Comparison of ENCODE assay signal across 8 cellular contexts in genomic region chr13:23888658-23889597, GRCh38. TPM values are rescaled to one million over a fixed set of nuclear protein-coding genes. Genes with fewer than 3 reads are reported as not detected.
A peak's percentile ranks its signal among the peaks of the same experiment; 100 is the strongest.
DNase-seq lines count a peak whose midpoint lies in the region; ATAC-seq and TF ChIP-seq lines count a peak whose summit lies in the region.

Gene MIPEP, minus strand, starts transcription at chr13:23889400. Its CDS starts 80 bp downstream, at chr13:23889320.

- H3K27me3 ChIP-seq in CD4-positive, alpha-beta T cell (ENCODE audit: control insufficient read depth, insufficient read depth, low read length), result no peaks in the 10 kb centered on the region
- H3K27me3 ChIP-seq in duodenal mucosa (ENCODE audit: control insufficient read depth in 1 of 2, insufficient read depth in 2 of 2, low read length in 2 of 2), result no peaks in the 10 kb centered on the region

- H3K36me3 ChIP-seq in duodenal mucosa (ENCODE audit: control insufficient read depth in 1 of 2, insufficient read depth in 2 of 2, low read length in 2 of 2), result peaks cover 6 to 9% of the 10 kb centered on the region in 2 donors

- peak; percentile 68 to 89 (median 82) for DNase-seq in CD4-positive, alpha-beta T cell
- DNase-seq in NCI-H774 (lab: John Stamatoyannopoulos, UW) (peak; percentile 82), lower leg skin (ENCODE audit: low spot score in 2 of 2) (peak; percentile 91 to 98)
- DNase-seq in activated CD4-positive, alpha-beta memory T cell treated with anti-CD3 and anti-CD28 coated beads, Interleukin-2, amount 10 ng/mL, durations not matched to agents 7 days and 5 days, result peak; percentile 91
- DNase-seq in stimulated activated CD4-positive, alpha-beta T cell treated with anti-CD3 and anti-CD28 coated beads, Interleukin-4, amount 100 ng/mL, for 48 hours (ENCODE audit: low read depth in 2 of 2), result peak; percentile 83 to 90

- no peaks in the 10 kb centered on the region for H3K9me3 Mint-ChIP-seq in CD4-positive, alpha-beta T cell
- H3K9me3 Mint-ChIP-seq in activated CD4-positive, alpha-beta memory T cell treated with anti-CD3 and anti-CD28 coated beads, Interleukin-2, amount 10 ng/mL, durations not matched to agents 7 days and 5 days, result no peaks in the 10 kb centered on the region

- no peaks in the 10 kb centered on the region for H3K9me3 ChIP-seq in CD4-positive, alpha-beta T cell (ENCODE audit: control insufficient read depth, low read length)
- H3K9me3 ChIP-seq in duodenal mucosa (ENCODE audit: control insufficient read depth in 1 of 2, low read length in 2 of 2), result no peaks in the 10 kb centered on the region

- H3K4me3 Mint-ChIP-seq in CD4-positive, alpha-beta T cell, result peak within 1 kb of the TSS; percentile 94
- H3K4me3 Mint-ChIP-seq in activated CD4-positive, alpha-beta memory T cell treated with anti-CD3 and anti-CD28 coated beads, Interleukin-2, amount 10 ng/mL, durations not matched to agents 7 days and 5 days, result peak within 1 kb of the TSS; percentile 89

- H3K27me3 Mint-ChIP-seq in CD4-positive, alpha-beta T cell, result no peaks in the 10 kb centered on the region
- H3K27me3 Mint-ChIP-seq in activated CD4-positive, alpha-beta memory T cell treated with anti-CD3 and anti-CD28 coated beads, Interleukin-2, amount 10 ng/mL, durations not matched to agents 7 days and 5 days, result no peaks in the 10 kb centered on the region

- peaks cover 12% of the 10 kb centered on the region for H3K36me3 Mint-ChIP-seq in CD4-positive, alpha-beta T cell (ENCODE audit: low read depth)
- peaks cover under 1% of the 10 kb centered on the region for H3K36me3 Mint-ChIP-seq in activated CD4-positive, alpha-beta memory T cell treated with anti-CD3 and anti-CD28 coated beads, Interleukin-2, amount 10 ng/mL, durations not matched to agents 7 days and 5 days (ENCODE audit: low read depth)

- intact Hi-C loops in CD4-positive, alpha-beta T cell (cut with DNase I, micrococcal nuclease), result loop anchor here in 1 of 2 experiments (2.0 to 5.0 kb wide), 3 partner anchors 272 to 514 kb away; partner anchors contain the start of gene SPATA13
- intact Hi-C loops in lower leg skin (cut with DNase I; ENCODE audit: low total_unique reads), result no loop called here

- H3K9ac ChIP-seq in duodenal mucosa (ENCODE audit: low read depth in 1 of 2, low read length in 2 of 2), result peak within 1 kb of the TSS; percentile 82 to 85

- POLR2A ChIA-PET in CD4-positive, alpha-beta T cell (lab: Charles Lee), result interaction anchor here (0.6 kb wide), 1 partner anchor 316 kb away, joined by 3 read pairs; no protein-coding TSS in a partner anchor
- POLR2A ChIA-PET in activated CD4-positive, alpha-beta memory T cell treated with anti-CD3 and anti-CD28 coated beads, Interleukin-2, amount 10 ng/mL, durations not matched to agents 7 days and 5 days (lab: Charles Lee), result interaction anchor here (0.6 to 1.1 kb wide), 5 partner anchors 10 to 513 kb away, joined by 3 read pairs; partner anchors contain the start of gene SPATA13

- ATAC-seq in CD4-positive, alpha-beta T cell (ENCODE audit: poor library complexity), result peak; percentile 91
- peak; percentile 95 for ATAC-seq in GM19372 (IDR thresholded peaks at IDR 0.05; ENCODE audit: low read depth, unreplicated experiment)
- ATAC-seq in HG03558 (IDR thresholded peaks at IDR 0.05; ENCODE audit: extremely low read depth, unreplicated experiment), result peak; percentile 93

- H3K4me1 Mint-ChIP-seq in CD4-positive, alpha-beta T cell (ENCODE audit: low read depth), result peaks cover 23% of the 10 kb centered on the region
- H3K4me1 Mint-ChIP-seq in activated CD4-positive, alpha-beta memory T cell treated with anti-CD3 and anti-CD28 coated beads, Interleukin-2, amount 10 ng/mL, durations not matched to agents 7 days and 5 days, result peaks cover 28% of the 10 kb centered on the region

- H3K4me3 ChIP-seq in duodenal mucosa (ENCODE audit: low read depth in 1 of 2, low read length in 2 of 2), result peak within 1 kb of the TSS; percentile 88 to 93
- H3K4me3 ChIP-seq in lower leg skin (ENCODE audit: low read depth, poor library complexity, severe bottlenecking), result peak within 1 kb of the TSS; percentile 59

- no peak for TF ChIP-seq POLR2A in lower leg skin (IDR thresholded peaks at IDR 0.05)

- peaks cover 7 to 17% of the 10 kb centered on the region in 2 donors for H3K4me1 ChIP-seq in duodenal mucosa (ENCODE audit: control insufficient read depth in 1 of 2, insufficient read depth in 2 of 2, low read length in 2 of 2)

- TF ChIP-seq CTCF in CD4-positive, alpha-beta T cell (IDR thresholded peaks at IDR 0.05), result peak; percentile 86
- peak in 1 of 3 donors; percentile 68 for TF ChIP-seq CTCF in lower leg skin (IDR thresholded peaks at IDR 0.05)

- CTCF ChIA-PET in CD4-positive, alpha-beta T cell (lab: Charles Lee), result interaction anchor here (0.8 to 1.1 kb wide), 2 partner anchors 13 to 19 kb away, joined by 3 read pairs; no protein-coding TSS in a partner anchor
- CTCF ChIA-PET in activated CD4-positive, alpha-beta memory T cell treated with anti-CD3 and anti-CD28 coated beads, Interleukin-2, amount 10 ng/mL, durations not matched to agents 7 days and 5 days (lab: Charles Lee), result interaction anchor here (0.6 to 3.4 kb wide), 11 partner anchors 10 to 513 kb away, joined by 3 to 21 read pairs (median 4); partner anchors contain the start of gene C1QTNF9B

- peak within 1 kb of the TSS; percentile 25 for H3K27ac ChIP-seq in CD4-positive, alpha-beta T cell (ENCODE audit: low read depth, low read length)
- H3K27ac ChIP-seq in duodenal mucosa (ENCODE audit: low read depth, low read length), result peak within 1 kb of the TSS; percentile 68

- 0 to 1% methylated on average over 18 to 53 of the region's 73 CpGs for WGBS in lower leg skin, 2 donors

- peak within 1 kb of the TSS; percentile 76 for H3K27ac Mint-ChIP-seq in CD4-positive, alpha-beta T cell
- peak within 1 kb of the TSS; percentile 63 for H3K27ac Mint-ChIP-seq in activated CD4-positive, alpha-beta memory T cell treated with anti-CD3 and anti-CD28 coated beads, Interleukin-2, amount 10 ng/mL, durations not matched to agents 7 days and 5 days

RNA-seq across cellular contexts. Expression of gene MIPEP, which starts in this region (rescaled TPM):
- total RNA-seq in CD4-positive, alpha-beta T cell, result 1 to 10 TPM; 3.9 to 4.8 TPM
- 1 to 10 TPM; 8.6 to 8.8 TPM for total RNA-seq in activated CD4-positive, alpha-beta memory T cell treated with anti-CD3 and anti-CD28 coated beads, Interleukin-2, amount 10 ng/mL, durations not matched to agents 7 days and 5 days
- 10 to 100 TPM; 22.8 to 50.4 (median 32.5) TPM for total RNA-seq in lower leg skin

Comparison
In these comparisons a context has a peak if more than half of its experiments do, and no peak if none do; other contexts are left out.
1. Peak in every context shown above with its lines: DNase-seq, ATAC-seq, H3K4me3 ChIP-seq and H3K27ac ChIP-seq.